8 cellular contexts compared by ENCODE assay signal in genomic region chr11:79437981-79438630, GRCh38. TPM values are rescaled to one million over a fixed set of nuclear protein-coding genes. Genes with fewer than 3 reads are reported as not detected.
DNase-seq lines count a peak whose midpoint lies in the region; ATAC-seq and TF ChIP-seq lines count a peak whose summit lies in the region.

No MANE protein-coding gene starts in this region.

- H3F3A ChIP-seq in GM23338 (replicated peaks; ENCODE audit: low read depth): no peaks in the 10 kb centered on the region

- no peak for TF ChIP-seq POLR2A in prostate gland (IDR thresholded peaks at IDR 0.05)

- 0 out of 2 replicates have a peak, but pooled peaks cover 8% of the 10 kb centered on the region for H3K79me2 ChIP-seq in GM23338 (replicated peaks; ENCODE audit: insufficient read depth)

- WGBS in prostate gland: 8% methylated on average over 31 of the region's 31 CpGs

- DNase-seq in GM23338 (ENCODE audit: low spot score) (peak; percentile 45), RWPE1 (ENCODE audit: low spot score) (peak; percentile 80), fibroblast of pulmonary artery (ENCODE audit: low read depth) (no peak), prostate gland (ENCODE audit: low spot score) (peak; percentile 4)
- no peak for DNase-seq in effector CD8-positive, alpha-beta T cell (lab: John Stamatoyannopoulos, UW)
- DNase-seq in activated T-cell treated with anti-CD3 and anti-CD28 coated beads, Interleukin-2, amount 50 U/mL, for 48 hours: no peak

- TF ChIP-seq CTCF in GM23338 (conservative IDR thresholded peaks at IDR 0.05; ENCODE audit: low read depth in 2 of 2) (no peak), RWPE1 (conservative IDR thresholded peaks at IDR 0.05; ENCODE audit: low read depth) (no peak), fibroblast of pulmonary artery (IDR thresholded peaks at IDR 0.05; ENCODE audit: low read length, missing control alignments) (no peak), prostate gland (IDR thresholded peaks at IDR 0.05) (no peak)

- intact Hi-C loops in prostate gland (cut with DNase I): loop anchor here (5.0 kb wide), 1 partner anchor 201 kb away; no protein-coding TSS in a partner anchor

- ATAC-seq in GM23338: peak; percentile 5
- no peak for ATAC-seq in HG02798 (IDR thresholded peaks at IDR 0.05; ENCODE audit: poor library complexity, unreplicated experiment)
- no peak for ATAC-seq in GM18517 (IDR thresholded peaks at IDR 0.05; ENCODE audit: unreplicated experiment)

- H3K9me2 ChIP-seq in GM23338 (ENCODE audit: insufficient read depth): 0 out of 2 replicates have a peak, but pooled peaks cover under 1% of the 10 kb centered on the region

- H3K27ac ChIP-seq in GM23338 (ENCODE audit: low read depth): no peak overlapping the region
- peak overlapping the region; percentile 99 for H3K27ac ChIP-seq in RWPE1
- H3K27ac ChIP-seq in prostate gland: peak overlapping the region in 1 of 2 donors; percentile 7

- peaks cover 38% of the 10 kb centered on the region for H3K4me1 ChIP-seq in GM23338 (ENCODE audit: insufficient read depth)
- peaks cover 6% of the 10 kb centered on the region for H3K4me1 ChIP-seq in prostate gland (replicated peaks)

- H3K27me3 ChIP-seq in GM23338 (ENCODE audit: insufficient read depth) (peaks cover 97% of the 10 kb centered on the region), prostate gland (replicated peaks; ENCODE audit: insufficient read depth) (no peaks in the 10 kb centered on the region)

- H3K36me3 ChIP-seq in GM23338 (ENCODE audit: insufficient read depth) (no peaks in the 10 kb centered on the region), prostate gland (no peaks in the 10 kb centered on the region)

- CTCF ChIA-PET in RWPE1 (lab: Yijun Ruan, JAX): interaction anchor here (0.6 to 3.3 kb wide), 2 partner anchors 37 to 763 kb away, joined by 3 to 21 read pairs; no protein-coding TSS in a partner anchor

- peaks cover 61% of the 10 kb centered on the region for H3K27me3 Mint-ChIP-seq in GM23338 (ENCODE audit: insufficient read depth, low read depth, poor library complexity)

- H3K4me1 Mint-ChIP-seq in GM23338: peaks cover 43% of the 10 kb centered on the region

- peak overlapping the region; percentile 82 for H3K4me3 Mint-ChIP-seq in GM23338

- H3K36me3 Mint-ChIP-seq in GM23338 (ENCODE audit: low read depth): no peaks in the 10 kb centered on the region; the same call in 1 of the 3 replicates

- POLR2A ChIA-PET in RWPE1 (lab: Yijun Ruan, JAX; ENCODE audit: low non-redundant PET): no interaction called here

- no peaks in the 10 kb centered on the region for H3K9me3 ChIP-seq in prostate gland

- peaks cover 4% of the 10 kb centered on the region for H3K9me3 Mint-ChIP-seq in GM23338

- H2AFZ ChIP-seq in GM23338: peak overlapping the region; percentile 90

- peak overlapping the region; percentile 98 for H3K4me2 ChIP-seq in GM23338

- peaks cover 10% of the 10 kb centered on the region; the same call in 1 of the 2 replicates for H4K20me1 ChIP-seq in GM23338 (replicated peaks; ENCODE audit: insufficient read depth)

- H3K4me3 ChIP-seq in GM23338 (peak overlapping the region; percentile 83), fibroblast of pulmonary artery (replicated peaks; ENCODE audit: low read depth, low read length) (peak overlapping the region; percentile 46), prostate gland (peak overlapping the region; percentile 27)

- H3K27ac Mint-ChIP-seq in GM23338: no peak overlapping the region

TF ChIP-seq in GM23338, 12 proteins besides CTCF, POLR2A, EP300 and RAD21:
- TF ChIP-seq, protein P1, sequence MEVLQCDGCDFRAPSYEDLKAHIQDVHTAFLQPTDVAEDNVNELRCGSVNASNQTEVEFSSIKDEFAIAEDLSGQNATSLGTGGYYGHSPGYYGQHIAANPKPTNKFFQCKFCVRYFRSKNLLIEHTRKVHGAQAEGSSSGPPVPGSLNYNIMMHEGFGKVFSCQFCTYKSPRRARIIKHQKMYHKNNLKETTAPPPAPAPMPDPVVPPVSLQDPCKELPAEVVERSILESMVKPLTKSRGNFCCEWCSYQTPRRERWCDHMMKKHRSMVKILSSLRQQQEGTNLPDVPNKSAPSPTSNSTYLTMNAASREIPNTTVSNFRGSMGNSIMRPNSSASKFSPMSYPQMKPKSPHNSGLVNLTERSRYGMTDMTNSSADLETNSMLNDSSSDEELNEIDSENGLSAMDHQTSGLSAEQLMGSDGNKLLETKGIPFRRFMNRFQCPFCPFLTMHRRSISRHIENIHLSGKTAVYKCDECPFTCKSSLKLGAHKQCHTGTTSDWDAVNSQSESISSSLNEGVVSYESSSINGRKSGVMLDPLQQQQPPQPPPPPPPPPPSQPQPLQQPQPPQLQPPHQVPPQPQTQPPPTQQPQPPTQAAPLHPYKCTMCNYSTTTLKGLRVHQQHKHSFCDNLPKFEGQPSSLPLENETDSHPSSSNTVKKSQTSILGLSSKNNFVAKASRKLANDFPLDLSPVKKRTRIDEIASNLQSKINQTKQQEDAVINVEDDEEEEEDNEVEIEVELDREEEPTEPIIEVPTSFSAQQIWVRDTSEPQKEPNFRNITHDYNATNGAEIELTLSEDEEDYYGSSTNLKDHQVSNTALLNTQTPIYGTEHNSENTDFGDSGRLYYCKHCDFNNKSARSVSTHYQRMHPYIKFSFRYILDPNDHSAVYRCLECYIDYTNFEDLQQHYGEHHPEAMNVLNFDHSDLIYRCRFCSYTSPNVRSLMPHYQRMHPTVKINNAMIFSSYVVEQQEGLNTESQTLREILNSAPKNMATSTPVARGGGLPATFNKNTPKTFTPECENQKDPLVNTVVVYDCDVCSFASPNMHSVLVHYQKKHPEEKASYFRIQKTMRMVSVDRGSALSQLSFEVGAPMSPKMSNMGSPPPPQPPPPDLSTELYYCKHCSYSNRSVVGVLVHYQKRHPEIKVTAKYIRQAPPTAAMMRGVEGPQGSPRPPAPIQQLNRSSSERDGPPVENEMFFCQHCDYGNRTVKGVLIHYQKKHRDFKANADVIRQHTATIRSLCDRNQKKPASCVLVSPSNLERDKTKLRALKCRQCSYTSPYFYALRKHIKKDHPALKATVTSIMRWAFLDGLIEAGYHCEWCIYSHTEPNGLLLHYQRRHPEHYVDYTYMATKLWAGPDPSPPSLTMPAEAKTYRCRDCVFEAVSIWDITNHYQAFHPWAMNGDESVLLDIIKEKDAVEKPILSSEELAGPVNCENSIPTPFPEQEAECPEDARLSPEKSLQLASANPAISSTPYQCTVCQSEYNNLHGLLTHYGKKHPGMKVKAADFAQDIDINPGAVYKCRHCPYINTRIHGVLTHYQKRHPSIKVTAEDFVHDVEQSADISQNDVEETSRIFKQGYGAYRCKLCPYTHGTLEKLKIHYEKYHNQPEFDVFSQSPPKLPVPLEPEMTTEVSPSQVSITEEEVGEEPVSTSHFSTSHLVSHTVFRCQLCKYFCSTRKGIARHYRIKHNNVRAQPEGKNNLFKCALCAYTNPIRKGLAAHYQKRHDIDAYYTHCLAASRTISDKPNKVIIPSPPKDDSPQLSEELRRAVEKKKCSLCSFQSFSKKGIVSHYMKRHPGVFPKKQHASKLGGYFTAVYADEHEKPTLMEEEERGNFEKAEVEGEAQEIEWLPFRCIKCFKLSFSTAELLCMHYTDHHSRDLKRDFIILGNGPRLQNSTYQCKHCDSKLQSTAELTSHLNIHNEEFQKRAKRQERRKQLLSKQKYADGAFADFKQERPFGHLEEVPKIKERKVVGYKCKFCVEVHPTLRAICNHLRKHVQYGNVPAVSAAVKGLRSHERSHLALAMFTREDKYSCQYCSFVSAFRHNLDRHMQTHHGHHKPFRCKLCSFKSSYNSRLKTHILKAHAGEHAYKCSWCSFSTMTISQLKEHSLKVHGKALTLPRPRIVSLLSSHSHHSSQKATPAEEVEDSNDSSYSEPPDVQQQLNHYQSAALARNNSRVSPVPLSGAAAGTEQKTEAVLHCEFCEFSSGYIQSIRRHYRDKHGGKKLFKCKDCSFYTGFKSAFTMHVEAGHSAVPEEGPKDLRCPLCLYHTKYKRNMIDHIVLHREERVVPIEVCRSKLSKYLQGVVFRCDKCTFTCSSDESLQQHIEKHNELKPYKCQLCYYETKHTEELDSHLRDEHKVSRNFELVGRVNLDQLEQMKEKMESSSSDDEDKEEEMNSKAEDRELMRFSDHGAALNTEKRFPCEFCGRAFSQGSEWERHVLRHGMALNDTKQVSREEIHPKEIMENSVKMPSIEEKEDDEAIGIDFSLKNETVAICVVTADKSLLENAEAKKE (CRISPR knock-in tag; IDR thresholded peaks at IDR 0.05): no peak
- TF ChIP-seq POLR2AphosphoS5 (IDR thresholded peaks at IDR 0.05; ENCODE audit: low read depth) (0 out of 2 replicates have a peak, but pooled peaks have one; percentile 4), EZH2 (IDR thresholded peaks at IDR 0.05; ENCODE audit: low read depth, unreplicated experiment) (peak; percentile 51)

RNA-seq across cellular contexts. Expression of gene TENM4, which starts 2.7 kb away (rescaled TPM):
- 2.5 and 7.3 TPM in 2 replicates for total RNA-seq in GM23338 (2014; rRNA removed; shearing (Covaris generic))
- polyA plus RNA-seq in GM23338 (2016; fragmentation: Nextera tagmentation; extraction: Ambion mirVana): 5.0 and 7.3 TPM in 2 replicates
- 1 to 10 TPM; 2.6 to 6.8 TPM for total RNA-seq in prostate gland

Comparison
In these comparisons a context has a peak if more than half of its experiments do, and no peak if none do; other contexts are left out.
1. DNase-seq: peak in GM23338 (single experiment), RWPE1 (single experiment) and prostate gland (single experiment); none in fibroblast of pulmonary artery (single experiment), effector CD8-positive, alpha-beta T cell (single experiment) and activated T-cell treated with anti-CD3 and anti-CD28 coated beads, Interleukin-2, amount 50 U/mL, for 48 hours (0 of 2).
2. H3K4me3 ChIP-seq: peak in every context shown above with its lines; median percentile 83 in GM23338; 46 in fibroblast of pulmonary artery; 27 in prostate gland.